In the genomic region with DNA sequence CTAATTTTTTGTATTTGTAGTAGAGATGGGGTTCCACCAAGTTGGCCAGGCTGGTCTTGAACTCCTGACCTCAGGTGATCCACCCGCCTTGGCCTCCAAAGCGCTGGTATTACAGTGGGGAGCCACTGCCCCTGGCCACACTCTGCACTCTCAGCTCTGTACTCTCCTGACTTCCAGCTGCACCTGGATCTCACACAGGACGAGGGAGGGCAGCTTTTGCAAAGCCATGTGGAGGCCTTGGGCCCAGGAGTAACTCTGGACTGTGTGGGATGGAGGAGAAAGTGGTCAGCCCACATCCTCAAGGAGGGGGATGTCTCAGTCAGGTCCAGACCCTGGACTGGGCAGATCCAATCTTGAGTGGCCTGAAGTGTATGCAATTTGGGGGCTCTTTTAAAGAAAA, we compare ENCODE assay signal across 15 cellular contexts. TPM values are rescaled to one million over a fixed set of nuclear protein-coding genes. Genes with fewer than 3 reads are reported as not detected.
DNase-seq lines count a peak whose midpoint lies in the region; ATAC-seq and TF ChIP-seq lines count a peak whose summit lies in the region.
"Had no signal": no experiment of that assay in that cellular context is flagged by ENCODE, and none has a peak within 500 bp of the region (broad histone marks: within the 10 kb centered on the region; RNA-seq: fewer than 3 reads in every experiment).

No MANE protein-coding gene starts in this region.

- H3K9me3 ChIP-seq in right atrium auricular region: peaks cover 0 to under 1% of the 10 kb centered on the region in 2 donors
- H3K9me3 ChIP-seq: Peyer's patch had no signal

- H3K27ac Mint-ChIP-seq in endothelial cell (ENCODE audit: unreplicated experiment) (no peak overlapping the region), osteocyte (ENCODE audit: unreplicated experiment) (no peak overlapping the region)
- no peak overlapping the region for H3K27ac Mint-ChIP-seq in natural killer cell treated with Interleukin-12 subunit alpha and Interleukin-12 subunit beta and Interleukin-15 and Interleukin-18, amount 100 ng/mL, for 72 hours
- H3K27ac Mint-ChIP-seq: B cell; CD4-positive, alpha-beta memory T cell had no signal

- ATAC-seq in GM18870 (IDR thresholded peaks at IDR 0.05; ENCODE audit: unreplicated experiment) (no peak), HG03196 (IDR thresholded peaks at IDR 0.05; ENCODE audit: unreplicated experiment) (no peak)
- no peak for ATAC-seq in natural killer cell treated with Interleukin-12 subunit alpha and Interleukin-12 subunit beta and Interleukin-15 and Interleukin-18, amount 100 ng/mL, for 72 hours

- DNase-seq in cardiac septum (ENCODE audit: low spot score) (peak; percentile 31), right atrium auricular region (ENCODE audit: low spot score) (no peak), endothelial cell (ENCODE audit: low spot score) (peak; percentile 1), osteocyte (ENCODE audit: extremely low spot score, unreplicated experiment) (peak; percentile 79)
- no peak for DNase-seq in natural killer cell treated with Interleukin-12 subunit alpha and Interleukin-12 subunit beta and Interleukin-15 and Interleukin-18, amount 100 ng/mL, for 72 hours (ENCODE audit: low spot score)
- DNase-seq: CD4-positive, alpha-beta memory T cell; GDM1; NCI-H187 treated with DMSO at 0.1 percent for 48 hours; NCI-H524; SHP77 treated with DMSO at 0.1 percent for 48 hours had no signal

- H3K4me3 Mint-ChIP-seq in endothelial cell (ENCODE audit: unreplicated experiment) (no peak overlapping the region), osteocyte (ENCODE audit: unreplicated experiment) (no peak overlapping the region)
- no peak overlapping the region for H3K4me3 Mint-ChIP-seq in natural killer cell treated with Interleukin-12 subunit alpha and Interleukin-12 subunit beta and Interleukin-15 and Interleukin-18, amount 100 ng/mL, for 72 hours
- H3K4me3 Mint-ChIP-seq: B cell; CD4-positive, alpha-beta memory T cell had no signal

- H3K27ac ChIP-seq in right atrium auricular region: no peak overlapping the region
- H3K27ac ChIP-seq: KMS-11, Peyer's patch had no signal

- no peaks in the 10 kb centered on the region for H3K27me3 ChIP-seq in right atrium auricular region
- H3K27me3 ChIP-seq: Peyer's patch had no signal

- H3K9me3 Mint-ChIP-seq in endothelial cell (ENCODE audit: unreplicated experiment): no peaks in the 10 kb centered on the region
- H3K9me3 Mint-ChIP-seq in osteocyte (ENCODE audit: unreplicated experiment): no peaks in the 10 kb centered on the region
- no peaks in the 10 kb centered on the region for H3K9me3 Mint-ChIP-seq in natural killer cell treated with Interleukin-12 subunit alpha and Interleukin-12 subunit beta and Interleukin-15 and Interleukin-18, amount 100 ng/mL, for 72 hours

- H3K36me3 Mint-ChIP-seq in endothelial cell (ENCODE audit: low read depth, unreplicated experiment): peaks cover 11% of the 10 kb centered on the region
- H3K36me3 Mint-ChIP-seq in osteocyte (ENCODE audit: unreplicated experiment): no peaks in the 10 kb centered on the region
- no peaks in the 10 kb centered on the region for H3K36me3 Mint-ChIP-seq in natural killer cell treated with Interleukin-12 subunit alpha and Interleukin-12 subunit beta and Interleukin-15 and Interleukin-18, amount 100 ng/mL, for 72 hours
- H3K36me3 Mint-ChIP-seq: CD4-positive, alpha-beta memory T cell had no signal

- H3K4me1 ChIP-seq in right atrium auricular region: no peaks in the 10 kb centered on the region
- H3K4me1 ChIP-seq: Peyer's patch had no signal

- TF ChIP-seq CTCF in right atrium auricular region (IDR thresholded peaks at IDR 0.05) (no peak), endothelial cell (IDR thresholded peaks at IDR 0.05; ENCODE audit: unreplicated experiment) (no peak), osteocyte (IDR thresholded peaks at IDR 0.05) (no peak)

- intact Hi-C loops in cardiac septum (cut with DNase I): no loop called here

- H3K4me3 ChIP-seq in right atrium auricular region: no peak overlapping the region
- H3K4me3 ChIP-seq: Peyer's patch had no signal

- H3K4me1 Mint-ChIP-seq in endothelial cell (ENCODE audit: unreplicated experiment) (no peaks in the 10 kb centered on the region), osteocyte (ENCODE audit: unreplicated experiment) (no peaks in the 10 kb centered on the region)
- H3K4me1 Mint-ChIP-seq in natural killer cell treated with Interleukin-12 subunit alpha and Interleukin-12 subunit beta and Interleukin-15 and Interleukin-18, amount 100 ng/mL, for 72 hours (ENCODE audit: low read depth in 2 of 2): no peaks in the 10 kb centered on the region
- H3K4me1 Mint-ChIP-seq: B cell; CD4-positive, alpha-beta memory T cell had no signal

- H3K27me3 Mint-ChIP-seq in endothelial cell (ENCODE audit: unreplicated experiment) (peaks cover 6% of the 10 kb centered on the region), osteocyte (ENCODE audit: unreplicated experiment) (no peaks in the 10 kb centered on the region)
- H3K27me3 Mint-ChIP-seq in natural killer cell treated with Interleukin-12 subunit alpha and Interleukin-12 subunit beta and Interleukin-15 and Interleukin-18, amount 100 ng/mL, for 72 hours: peaks cover 5 to 6% of the 10 kb centered on the region in 2 donors
- H3K27me3 Mint-ChIP-seq: CD4-positive, alpha-beta memory T cell had no signal

- no peaks in the 10 kb centered on the region for H3K36me3 ChIP-seq in right atrium auricular region
- H3K36me3 ChIP-seq: Peyer's patch had no signal

RNA-seq across cellular contexts. Expression of a gene that starts 23.0 kb away (rescaled TPM):
- total RNA-seq in cardiac septum: 1.1 TPM
- total RNA-seq in right atrium auricular region: 1 to 10 TPM; 3.0 to 3.2 TPM
- total RNA-seq in endothelial cell (ENCODE audit: unreplicated experiment): 0.36 TPM
- total RNA-seq in osteocyte: 0.64 and 0.84 TPM in 2 replicates
- under 1 TPM; 0.05 to 0.08 TPM for total RNA-seq in natural killer cell treated with Interleukin-12 subunit alpha and Interleukin-12 subunit beta and Interleukin-15 and Interleukin-18, amount 100 ng/mL, for 72 hours
- total RNA-seq: CD4-positive, alpha-beta memory T cell had no signal

Comparison
In these comparisons a context has a peak if more than half of its experiments do, and no peak if none do; other contexts are left out.
1. DNase-seq: peak in cardiac septum (single experiment), endothelial cell (single experiment) and osteocyte (single experiment); none in right atrium auricular region (single experiment) and natural killer cell treated with Interleukin-12 subunit alpha and Interleukin-12 subunit beta and Interleukin-15 and Interleukin-18, amount 100 ng/mL, for 72 hours (single experiment).